Comparison of ENCODE assay signal across 1 cellular context in genomic region chr4:48798117-48798516, GRCh38.
TF ChIP-seq lines count a peak whose summit lies in the region.

No MANE protein-coding gene starts in this region.

TF ChIP-seq in HepG2, 621 proteins besides CTCF, POLR2A, EP300 and RAD21 (continues in another document):
- TF ChIP-seq ZNF546 (CRISPR knock-in tag; conservative IDR thresholded peaks at IDR 0.05) (no peak), ZNF510 (CRISPR knock-in tag; IDR thresholded peaks at IDR 0.05; ENCODE audit: low read depth) (no peak), ZBTB3 (CRISPR knock-in tag; IDR thresholded peaks at IDR 0.05; ENCODE audit: borderline replicate concordance, low read depth) (no peak), ZNF503 (CRISPR knock-in tag; IDR thresholded peaks at IDR 0.05) (no peak), ZNF232 (CRISPR knock-in tag; IDR thresholded peaks at IDR 0.05; ENCODE audit: borderline replicate concordance) (no peak), NBN (conservative IDR thresholded peaks at IDR 0.05) (no peak), NR1H2 (CRISPR knock-in tag; IDR thresholded peaks at IDR 0.05; ENCODE audit: borderline replicate concordance, low read depth) (no peak), ZNF282 (IDR thresholded peaks at IDR 0.05; ENCODE audit: partially characterized antibody) (no peak), ZNF180 (CRISPR knock-in tag; IDR thresholded peaks at IDR 0.05; ENCODE audit: borderline replicate concordance, low read depth) (no peak), USF2 (IDR thresholded peaks at IDR 0.05; ENCODE audit: low read depth, low read length) (no peak), USF2 (CRISPR knock-in tag; IDR thresholded peaks at IDR 0.05; ENCODE audit: borderline replicate concordance) (no peak), MBNL3 (CRISPR knock-in tag; conservative IDR thresholded peaks at IDR 0.05) (no peak), MIXL1 (CRISPR knock-in tag; IDR thresholded peaks at IDR 0.05) (no peak), ZNF383 (CRISPR knock-in tag; IDR thresholded peaks at IDR 0.05; ENCODE audit: borderline replicate concordance) (no peak), ZNF292 (CRISPR knock-in tag; IDR thresholded peaks at IDR 0.05; ENCODE audit: borderline replicate concordance, low read depth) (no peak), ZNF512 (CRISPR knock-in tag; IDR thresholded peaks at IDR 0.05) (no peak), STAT5B (CRISPR knock-in tag; IDR thresholded peaks at IDR 0.05) (no peak), ZFP36 (IDR thresholded peaks at IDR 0.05; ENCODE audit: borderline replicate concordance, low read depth, low read length, partially characterized antibody) (no peak), PCBP2 (optimal IDR thresholded peaks at IDR 0.05; ENCODE audit: low read depth, low read length, poor library complexity, severe bottlenecking) (no peak), MLX (CRISPR knock-in tag; IDR thresholded peaks at IDR 0.05) (peak; percentile 71), ZNF335 (CRISPR knock-in tag; IDR thresholded peaks at IDR 0.05) (no peak), ADNP (CRISPR knock-in tag; IDR thresholded peaks at IDR 0.05) (no peak), ZNF563 (CRISPR knock-in tag; IDR thresholded peaks at IDR 0.05) (no peak), SOX6 (IDR thresholded peaks at IDR 0.05) (no peak), SOX6 (CRISPR knock-in tag; IDR thresholded peaks at IDR 0.05) (peak; percentile 71), ZNF766 (CRISPR knock-in tag; IDR thresholded peaks at IDR 0.05; ENCODE audit: borderline replicate concordance) (no peak), MYC (CRISPR knock-in tag; IDR thresholded peaks at IDR 0.05; ENCODE audit: borderline replicate concordance) (no peak), CEBPB (IDR thresholded peaks at IDR 0.05; ENCODE audit: borderline replicate concordance, low read depth, low read length) (no peak), ZNF44 (CRISPR knock-in tag; IDR thresholded peaks at IDR 0.05) (no peak), ZNF772 (CRISPR knock-in tag; IDR thresholded peaks at IDR 0.05) (no peak), NFE2L1 (CRISPR knock-in tag; IDR thresholded peaks at IDR 0.05; ENCODE audit: borderline replicate concordance) (no peak), PHF8 (CRISPR knock-in tag; IDR thresholded peaks at IDR 0.05) (no peak), THYN1 (CRISPR knock-in tag; IDR thresholded peaks at IDR 0.05; ENCODE audit: borderline replicate concordance, low read depth) (no peak), U2AF1 (optimal IDR thresholded peaks at IDR 0.05; ENCODE audit: low read depth, low read length) (no peak), SYNCRIP (IDR thresholded peaks at IDR 0.05; ENCODE audit: insufficient read depth, low read depth, low read length) (no peak), NFRKB (IDR thresholded peaks at IDR 0.05) (no peak), GTF3A (CRISPR knock-in tag; conservative IDR thresholded peaks at IDR 0.05) (no peak), ZNF205 (CRISPR knock-in tag; IDR thresholded peaks at IDR 0.05) (no peak), ZNF780A (CRISPR knock-in tag; IDR thresholded peaks at IDR 0.05) (no peak), ZBTB21 (CRISPR knock-in tag; IDR thresholded peaks at IDR 0.05) (no peak), TBX2 (CRISPR knock-in tag; IDR thresholded peaks at IDR 0.05; ENCODE audit: borderline replicate concordance) (no peak)
- TF ChIP-seq, protein P1, sequence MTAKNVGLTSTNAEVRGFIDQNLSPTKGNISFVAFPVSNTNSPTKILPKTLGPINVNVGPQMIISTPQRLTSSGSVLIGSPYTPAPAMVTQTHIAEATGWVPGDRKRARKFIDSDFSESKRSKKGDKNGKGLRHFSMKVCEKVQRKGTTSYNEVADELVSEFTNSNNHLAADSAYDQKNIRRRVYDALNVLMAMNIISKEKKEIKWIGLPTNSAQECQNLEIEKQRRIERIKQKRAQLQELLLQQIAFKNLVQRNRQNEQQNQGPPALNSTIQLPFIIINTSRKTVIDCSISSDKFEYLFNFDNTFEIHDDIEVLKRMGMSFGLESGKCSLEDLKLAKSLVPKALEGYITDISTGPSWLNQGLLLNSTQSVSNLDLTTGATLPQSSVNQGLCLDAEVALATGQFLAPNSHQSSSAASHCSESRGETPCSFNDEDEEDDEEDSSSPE (CRISPR knock-in tag; IDR thresholded peaks at IDR 0.05) = no peak
- TF ChIP-seq, protein P2, sequence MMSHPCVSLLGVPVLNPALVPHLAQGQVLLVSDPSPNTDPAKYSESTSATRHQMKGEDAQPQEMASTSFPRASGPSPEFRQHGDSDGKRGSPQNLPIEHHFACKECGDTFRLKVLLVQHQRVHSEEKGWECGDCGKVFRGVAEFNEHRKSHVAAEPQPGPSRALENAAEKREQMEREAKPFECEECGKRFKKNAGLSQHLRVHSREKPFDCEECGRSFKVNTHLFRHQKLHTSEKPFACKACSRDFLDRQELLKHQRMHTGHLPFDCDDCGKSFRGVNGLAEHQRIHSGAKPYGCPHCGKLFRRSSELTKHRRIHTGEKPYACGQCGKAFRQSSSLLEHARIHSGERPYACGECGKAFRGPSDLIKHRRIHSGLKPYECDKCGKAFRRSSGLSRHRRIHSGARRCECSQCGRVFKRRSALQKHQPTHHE (CRISPR knock-in tag; IDR thresholded peaks at IDR 0.05; ENCODE audit: borderline replicate concordance) = no peak
- TF ChIP-seq, protein P3, sequence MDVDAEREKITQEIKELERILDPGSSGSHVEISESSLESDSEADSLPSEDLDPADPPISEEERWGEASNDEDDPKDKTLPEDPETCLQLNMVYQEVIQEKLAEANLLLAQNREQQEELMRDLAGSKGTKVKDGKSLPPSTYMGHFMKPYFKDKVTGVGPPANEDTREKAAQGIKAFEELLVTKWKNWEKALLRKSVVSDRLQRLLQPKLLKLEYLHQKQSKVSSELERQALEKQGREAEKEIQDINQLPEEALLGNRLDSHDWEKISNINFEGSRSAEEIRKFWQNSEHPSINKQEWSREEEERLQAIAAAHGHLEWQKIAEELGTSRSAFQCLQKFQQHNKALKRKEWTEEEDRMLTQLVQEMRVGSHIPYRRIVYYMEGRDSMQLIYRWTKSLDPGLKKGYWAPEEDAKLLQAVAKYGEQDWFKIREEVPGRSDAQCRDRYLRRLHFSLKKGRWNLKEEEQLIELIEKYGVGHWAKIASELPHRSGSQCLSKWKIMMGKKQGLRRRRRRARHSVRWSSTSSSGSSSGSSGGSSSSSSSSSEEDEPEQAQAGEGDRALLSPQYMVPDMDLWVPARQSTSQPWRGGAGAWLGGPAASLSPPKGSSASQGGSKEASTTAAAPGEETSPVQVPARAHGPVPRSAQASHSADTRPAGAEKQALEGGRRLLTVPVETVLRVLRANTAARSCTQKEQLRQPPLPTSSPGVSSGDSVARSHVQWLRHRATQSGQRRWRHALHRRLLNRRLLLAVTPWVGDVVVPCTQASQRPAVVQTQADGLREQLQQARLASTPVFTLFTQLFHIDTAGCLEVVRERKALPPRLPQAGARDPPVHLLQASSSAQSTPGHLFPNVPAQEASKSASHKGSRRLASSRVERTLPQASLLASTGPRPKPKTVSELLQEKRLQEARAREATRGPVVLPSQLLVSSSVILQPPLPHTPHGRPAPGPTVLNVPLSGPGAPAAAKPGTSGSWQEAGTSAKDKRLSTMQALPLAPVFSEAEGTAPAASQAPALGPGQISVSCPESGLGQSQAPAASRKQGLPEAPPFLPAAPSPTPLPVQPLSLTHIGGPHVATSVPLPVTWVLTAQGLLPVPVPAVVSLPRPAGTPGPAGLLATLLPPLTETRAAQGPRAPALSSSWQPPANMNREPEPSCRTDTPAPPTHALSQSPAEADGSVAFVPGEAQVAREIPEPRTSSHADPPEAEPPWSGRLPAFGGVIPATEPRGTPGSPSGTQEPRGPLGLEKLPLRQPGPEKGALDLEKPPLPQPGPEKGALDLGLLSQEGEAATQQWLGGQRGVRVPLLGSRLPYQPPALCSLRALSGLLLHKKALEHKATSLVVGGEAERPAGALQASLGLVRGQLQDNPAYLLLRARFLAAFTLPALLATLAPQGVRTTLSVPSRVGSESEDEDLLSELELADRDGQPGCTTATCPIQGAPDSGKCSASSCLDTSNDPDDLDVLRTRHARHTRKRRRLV (CRISPR knock-in tag; IDR thresholded peaks at IDR 0.05) = no peak
- TF ChIP-seq, protein P4, sequence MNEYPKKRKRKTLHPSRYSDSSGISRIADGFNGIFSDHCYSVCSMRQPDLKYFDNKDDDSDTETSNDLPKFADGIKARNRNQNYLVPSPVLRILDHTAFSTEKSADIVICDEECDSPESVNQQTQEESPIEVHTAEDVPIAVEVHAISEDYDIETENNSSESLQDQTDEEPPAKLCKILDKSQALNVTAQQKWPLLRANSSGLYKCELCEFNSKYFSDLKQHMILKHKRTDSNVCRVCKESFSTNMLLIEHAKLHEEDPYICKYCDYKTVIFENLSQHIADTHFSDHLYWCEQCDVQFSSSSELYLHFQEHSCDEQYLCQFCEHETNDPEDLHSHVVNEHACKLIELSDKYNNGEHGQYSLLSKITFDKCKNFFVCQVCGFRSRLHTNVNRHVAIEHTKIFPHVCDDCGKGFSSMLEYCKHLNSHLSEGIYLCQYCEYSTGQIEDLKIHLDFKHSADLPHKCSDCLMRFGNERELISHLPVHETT (CRISPR knock-in tag; conservative IDR thresholded peaks at IDR 0.05) = no peak
- TF ChIP-seq, protein P5, sequence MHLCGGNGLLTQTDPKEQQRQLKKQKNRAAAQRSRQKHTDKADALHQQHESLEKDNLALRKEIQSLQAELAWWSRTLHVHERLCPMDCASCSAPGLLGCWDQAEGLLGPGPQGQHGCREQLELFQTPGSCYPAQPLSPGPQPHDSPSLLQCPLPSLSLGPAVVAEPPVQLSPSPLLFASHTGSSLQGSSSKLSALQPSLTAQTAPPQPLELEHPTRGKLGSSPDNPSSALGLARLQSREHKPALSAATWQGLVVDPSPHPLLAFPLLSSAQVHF (CRISPR knock-in tag; IDR thresholded peaks at IDR 0.05) = no peak
- TF ChIP-seq, protein P6, sequence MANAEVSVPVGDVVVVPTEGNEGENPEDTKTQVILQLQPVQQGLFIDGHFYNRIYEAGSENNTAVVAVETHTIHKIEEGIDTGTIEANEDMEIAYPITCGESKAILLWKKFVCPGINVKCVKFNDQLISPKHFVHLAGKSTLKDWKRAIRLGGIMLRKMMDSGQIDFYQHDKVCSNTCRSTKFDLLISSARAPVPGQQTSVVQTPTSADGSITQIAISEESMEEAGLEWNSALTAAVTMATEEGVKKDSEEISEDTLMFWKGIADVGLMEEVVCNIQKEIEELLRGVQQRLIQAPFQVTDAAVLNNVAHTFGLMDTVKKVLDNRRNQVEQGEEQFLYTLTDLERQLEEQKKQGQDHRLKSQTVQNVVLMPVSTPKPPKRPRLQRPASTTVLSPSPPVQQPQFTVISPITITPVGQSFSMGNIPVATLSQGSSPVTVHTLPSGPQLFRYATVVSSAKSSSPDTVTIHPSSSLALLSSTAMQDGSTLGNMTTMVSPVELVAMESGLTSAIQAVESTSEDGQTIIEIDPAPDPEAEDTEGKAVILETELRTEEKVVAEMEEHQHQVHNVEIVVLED (CRISPR knock-in tag; IDR thresholded peaks at IDR 0.05; ENCODE audit: borderline replicate concordance) = no peak
